ENCODE assay signal across 10 cellular contexts in the genomic region with DNA sequence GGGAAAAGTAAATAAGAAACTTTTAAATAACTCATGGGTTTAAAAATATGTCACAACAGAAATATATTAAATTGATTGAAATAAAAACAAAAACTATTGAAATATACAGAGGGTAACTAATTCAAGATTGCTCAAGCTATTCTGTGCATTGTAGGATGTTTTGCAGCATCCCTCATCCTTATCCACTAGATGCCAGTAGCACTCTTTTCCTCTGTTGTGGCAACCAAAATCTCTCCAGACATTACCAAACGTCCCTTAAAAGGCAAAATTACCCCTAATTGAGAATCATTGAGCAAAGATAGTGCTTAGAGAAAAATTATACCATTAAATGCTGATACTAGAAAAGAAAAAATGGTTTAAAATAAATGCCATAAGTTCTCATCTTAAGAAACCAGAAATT.
DNase-seq lines count a peak whose midpoint lies in the region; ATAC-seq and TF ChIP-seq lines count a peak whose summit lies in the region.
"Had no signal": no experiment of that assay in that cellular context is flagged by ENCODE, and none has a peak within 500 bp of the region (broad histone marks: within the 10 kb centered on the region; RNA-seq: fewer than 3 reads in every experiment).

No MANE protein-coding gene starts in this region.

- CTCF ChIA-PET in mammary epithelial cell (lab: Charles Lee; ENCODE audit: low non-redundant PET), result no interaction called here

- no peak overlapping the region for H3K4me3 ChIP-seq in mammary epithelial cell (replicated peaks in 1 of 3; ENCODE audit: insufficient read depth in 1 of 3, low read depth in 2 of 3, low read length in 3 of 3)
- no peak overlapping the region for H3K4me3 ChIP-seq in mesendoderm (ENCODE audit: low read length)

- H2AFZ ChIP-seq in mammary epithelial cell (ENCODE audit: low read depth, low read length), result no peak overlapping the region

- DNase-seq in GDM1 (lab: John Stamatoyannopoulos, UW) (peak; percentile 42), NCI-H2171 (lab: John Stamatoyannopoulos, UW) (peak; percentile 1), mammary epithelial cell (no peak), mesendoderm (peak; percentile 64), T-helper 1 cell (no peak), cardiac septum (ENCODE audit: low spot score) (no peak)
- no peak for DNase-seq in activated naive CD4-positive, alpha-beta T cell treated with anti-CD3 and anti-CD28 coated beads, Interleukin-2, amount 50 U/mL, for 16 hours
- DNase-seq: effector CD4-positive, alpha-beta T cell; T1000 had no signal

- no peak for ATAC-seq in HG03159 (IDR thresholded peaks at IDR 0.05; ENCODE audit: unreplicated experiment)

- H3K9me3 ChIP-seq in mammary epithelial cell (replicated peaks; ENCODE audit: insufficient read depth, low read length), result peaks cover 7% of the 10 kb centered on the region

- H2BK5ac ChIP-seq in mesendoderm (ENCODE audit: low read length), result no peak overlapping the region

- no TSS peak for BruUV-seq in mammary epithelial cell (replicated peaks; lab: Mats Ljungman, UMichigan)

- H2BK120ac ChIP-seq in mesendoderm (ENCODE audit: low read depth, low read length), result no peak overlapping the region

- H3K18ac ChIP-seq in mesendoderm (ENCODE audit: low read length), result no peak overlapping the region

- no peak overlapping the region for H2AK5ac ChIP-seq in mesendoderm (ENCODE audit: low read length)

- no peak overlapping the region for H3K23ac ChIP-seq in mesendoderm (ENCODE audit: low read length)

- H2BK15ac ChIP-seq in mesendoderm (replicated peaks; ENCODE audit: low read depth), result no peak overlapping the region

- H4K8ac ChIP-seq in mesendoderm (ENCODE audit: low read depth, low read length), result no peak overlapping the region

- no peak overlapping the region for H3K4ac ChIP-seq in mesendoderm (ENCODE audit: low read depth, low read length)

- no peak overlapping the region for H4K5ac ChIP-seq in mesendoderm (ENCODE audit: low read length)

- peak; percentile 30 to 55 for TF ChIP-seq CTCF in mammary epithelial cell (conservative IDR thresholded peaks at IDR 0.05 in 1 of 2, IDR thresholded peaks at IDR 0.05 in 1 of 2; ENCODE audit: extremely low read depth in 1 of 2, insufficient read depth in 1 of 2, low read depth in 1 of 2, low read length in 2 of 2)

- no peaks in the 10 kb centered on the region for H3K79me1 ChIP-seq in mesendoderm (ENCODE audit: low read length)

- intact Hi-C loops in mammary epithelial cell (cut with micrococcal nuclease) (no loop called here), cardiac septum (cut with DNase I) (no loop called here)

- H3K27ac ChIP-seq in mammary epithelial cell (ENCODE audit: insufficient read depth, low read depth, low read length) (no peak overlapping the region), mesendoderm (ENCODE audit: low read depth, low read length) (no peak overlapping the region)

- H3K79me2 ChIP-seq in mammary epithelial cell (ENCODE audit: insufficient read depth, low read length) (no peaks in the 10 kb centered on the region), mesendoderm (ENCODE audit: control insufficient read depth, insufficient read depth, low read length) (no peaks in the 10 kb centered on the region)

- H3K4me2 ChIP-seq in mammary epithelial cell (ENCODE audit: insufficient read depth, low read depth, low read length) (no peak overlapping the region), mesendoderm (ENCODE audit: low read length) (no peak overlapping the region)

- H3K27me3 ChIP-seq in mammary epithelial cell (ENCODE audit: insufficient read depth, low read length) (no peaks in the 10 kb centered on the region), mesendoderm (ENCODE audit: insufficient read depth, low read length, poor library complexity) (no peaks in the 10 kb centered on the region)

- no peaks in the 10 kb centered on the region for H4K20me1 ChIP-seq in mammary epithelial cell (ENCODE audit: insufficient read depth, low read length)

- H3K56ac ChIP-seq in mesendoderm (ENCODE audit: low read length), result no peak overlapping the region

- dilution Hi-C loops in mammary epithelial cell (cut with HindIII; ENCODE audit: low sequenced_read_pairs), result no loop called here

- WGBS in mammary epithelial cell (ENCODE audit: low coverage, missing lambda C conversion rate), result 0% methylated on average over 1 of the region's 1 CpG
- WGBS in mesendoderm (ENCODE audit: extremely low coverage, insufficient coverage, low lambda C conversion rate), result no CpG with 5 or more reads among the region's 1 CpG

- in situ Hi-C loops in mammary epithelial cell (cut with MboI; ENCODE audit: low sequenced_read_pairs in 2 of 2), result no loop called here

- H3K36me3 ChIP-seq in mammary epithelial cell (ENCODE audit: insufficient read depth, low read length), result no peaks in the 10 kb centered on the region
- H3K36me3 ChIP-seq in mesendoderm (ENCODE audit: control insufficient read depth, insufficient read depth, low read length), result no peaks in the 10 kb centered on the region

- no peak overlapping the region for H3K9ac ChIP-seq in mammary epithelial cell (ENCODE audit: insufficient read depth, low read length)
- no peak overlapping the region for H3K9ac ChIP-seq in mesendoderm (ENCODE audit: low read length)

- H3K4me1 ChIP-seq in mammary epithelial cell (ENCODE audit: insufficient read depth, low read length), result no peaks in the 10 kb centered on the region
- no peaks in the 10 kb centered on the region for H3K4me1 ChIP-seq in mesendoderm (ENCODE audit: control insufficient read depth, low read depth, low read length)

Comparison
In these comparisons a context has a peak if more than half of its experiments do, and no peak if none do; other contexts are left out.
1. DNase-seq: peak in GDM1 (single experiment), NCI-H2171 (single experiment) and mesendoderm (single experiment); none in mammary epithelial cell (single experiment), T-helper 1 cell (0 of 5), activated naive CD4-positive, alpha-beta T cell treated with anti-CD3 and anti-CD28 coated beads, Interleukin-2, amount 50 U/mL, for 16 hours (single experiment) and cardiac septum (single experiment).